In the genomic region with DNA sequence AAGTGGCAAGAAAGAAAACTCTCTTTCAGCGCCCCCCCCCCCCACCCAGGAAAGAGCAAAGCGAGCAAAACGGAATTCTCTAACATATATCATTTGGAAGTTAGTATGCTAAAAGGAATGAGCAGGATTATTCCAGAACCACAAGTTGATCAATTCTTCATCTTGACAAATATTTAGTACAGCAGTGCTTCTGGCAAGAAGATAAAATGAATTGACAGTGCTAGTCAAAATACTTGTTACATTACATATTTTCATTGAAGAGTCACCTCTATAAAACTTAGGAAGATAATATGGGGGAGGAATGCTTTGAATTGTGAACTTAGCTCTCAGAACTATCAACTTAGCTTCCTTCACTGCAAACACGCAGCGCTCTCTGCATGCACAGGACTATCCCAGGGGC, we compare ENCODE assay signal across 26 cellular contexts.
"Had no signal": no experiment of that assay in that cellular context is flagged by ENCODE, and none has a peak within 500 bp of the region (broad histone marks: within the 10 kb centered on the region; RNA-seq: fewer than 3 reads in every experiment).

No MANE protein-coding gene starts in this region.

- H3K36me3 ChIP-seq: adrenal gland, ascending aorta, brain microvascular endothelial cell, gastrocnemius medialis, neural progenitor cell, thoracic aorta, uterus had no signal

- H3K27ac ChIP-seq: adrenal gland, ascending aorta, brain microvascular endothelial cell, gastrocnemius medialis, neural progenitor cell, thoracic aorta, uterus, VCaP had no signal

- H3K27me3 ChIP-seq: adrenal gland, ascending aorta, brain microvascular endothelial cell, gastrocnemius medialis, neural progenitor cell, uterus had no signal

- H3K9ac ChIP-seq: neural progenitor cell had no signal

- H3K4me3 ChIP-seq: adrenal gland, ascending aorta, gastrocnemius medialis, neural progenitor cell, thoracic aorta, uterus had no signal

- DNase-seq: activated CD4-positive, alpha-beta T cell treated with anti-CD3 and anti-CD28 coated beads for 4 hours; activated CD4-positive, alpha-beta T cell treated with anti-CD3 and anti-CD28 coated beads, Interleukin-2, amount 50 U/mL, for 48 hours; activated CD8-positive, alpha-beta memory T cell treated with anti-CD3 and anti-CD28 coated beads for 24 hours; activated effector memory CD4-positive, alpha-beta T cell treated with anti-CD3 and anti-CD28 coated beads, Interleukin-2, amount 50 U/mL, for 16 hours; activated naive CD4-positive, alpha-beta T cell treated with anti-CD3 and anti-CD28 coated beads for 36 hours; activated naive CD8-positive, alpha-beta T cell treated with anti-CD3 and anti-CD28 coated beads for 36 hours; adrenal gland; brain microvascular endothelial cell; central memory CD4-positive, alpha-beta T cell; gastrocnemius medialis; hypothalamus; immature natural killer cell; mesendoderm; natural killer cell; occipital lobe; right cardiac atrium; stimulated activated CD4-positive, alpha-beta T cell treated with anti-CD3 and anti-CD28 coated beads, Interleukin-4, amount 100 ng/mL, for 24 hours; T-helper 9 cell; uterus had no signal

- H3K4me1 ChIP-seq: adrenal gland, ascending aorta, gastrocnemius medialis, neural progenitor cell, uterus had no signal

- H3K9me3 ChIP-seq: adrenal gland, ascending aorta, gastrocnemius medialis, thoracic aorta, uterus had no signal

- ATAC-seq: esophagus mucosa; gastrocnemius medialis; natural killer cell; right cardiac atrium; stimulated activated effector memory CD8-positive, alpha-beta T cell treated with anti-CD3 and anti-CD28 coated beads, Interleukin-12 subunit alpha, Interleukin-12 subunit beta, amount 100 ng/mL, for 72 hours had no signal

- FAIRE-seq: TTC549 had no signal
